Comparison of ENCODE assay signal across 8 cellular contexts in the genomic region with DNA sequence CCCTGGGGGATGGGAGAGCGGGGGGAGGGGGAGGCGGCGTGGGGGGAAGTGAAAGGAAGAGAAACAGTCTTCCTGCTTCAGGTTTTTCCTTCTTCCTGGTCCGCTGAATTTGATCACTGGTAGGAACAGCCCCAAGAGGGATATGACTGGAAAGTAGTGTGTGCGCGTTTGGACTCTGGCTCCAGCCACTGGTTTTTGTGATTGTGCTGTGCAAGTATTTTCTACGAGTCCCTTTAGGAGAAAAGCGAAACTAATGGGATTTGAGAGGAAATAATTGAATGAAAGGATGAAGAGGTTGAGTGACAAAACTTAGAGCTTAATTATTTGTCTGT. TPM values are rescaled to one million over a fixed set of nuclear protein-coding genes. Genes with fewer than 3 reads are reported as not detected.
DNase-seq lines count a peak whose midpoint lies in the region; ATAC-seq lines count a peak whose summit lies in the region.

No MANE protein-coding gene starts in this region.

- H3K4me1 ChIP-seq in duodenal mucosa (ENCODE audit: control insufficient read depth in 1 of 2, insufficient read depth in 2 of 2, low read length in 2 of 2): no peaks in the 10 kb centered on the region

- H3K4me3 ChIP-seq in duodenal mucosa (ENCODE audit: low read depth in 1 of 2, low read length in 2 of 2): peak overlapping the region; percentile 79 to 83

- H3K9ac ChIP-seq in duodenal mucosa (ENCODE audit: low read depth in 1 of 2, low read length in 2 of 2): peak overlapping the region in 1 of 2 donors; percentile 59

- no peaks in the 10 kb centered on the region for H3K27me3 ChIP-seq in duodenal mucosa (ENCODE audit: control insufficient read depth in 1 of 2, insufficient read depth in 2 of 2, low read length in 2 of 2)

- ATAC-seq in Right ventricle myocardium inferior (peak; percentile 53), GM18868 (IDR thresholded peaks at IDR 0.05; ENCODE audit: unreplicated experiment) (no peak)

- DNase-seq in Right ventricle myocardium inferior (ENCODE audit: missing footprints) (no peak), cardiac septum (ENCODE audit: low spot score) (no peak), midbrain (lab: John Stamatoyannopoulos, UW) (peak; percentile 53), NCI-H1092 (lab: John Stamatoyannopoulos, UW) (no peak), MV-4-11 (lab: John Stamatoyannopoulos, UW) (no peak), inferior parietal cortex (ENCODE audit: extremely low spot score) (no peak)

- no peaks in the 10 kb centered on the region for H3K36me3 ChIP-seq in duodenal mucosa (ENCODE audit: control insufficient read depth in 1 of 2, insufficient read depth in 2 of 2, low read length in 2 of 2)

- intact Hi-C loops in Right ventricle myocardium inferior (cut with DNase I): no loop called here
- intact Hi-C loops in cardiac septum (cut with DNase I): no loop called here

- no peaks in the 10 kb centered on the region for H3K9me3 ChIP-seq in duodenal mucosa (ENCODE audit: control insufficient read depth in 1 of 2, low read length in 2 of 2)

- H3K27ac ChIP-seq in duodenal mucosa (ENCODE audit: low read depth, low read length): no peak overlapping the region

RNA-seq across cellular contexts. Expression of a gene that starts 0.8 kb away (rescaled TPM):
- total RNA-seq in Right ventricle myocardium inferior: 15.9 TPM
- total RNA-seq in cardiac septum: 9.8 TPM
